8 cellular contexts compared by ENCODE assay signal in the genomic region with DNA sequence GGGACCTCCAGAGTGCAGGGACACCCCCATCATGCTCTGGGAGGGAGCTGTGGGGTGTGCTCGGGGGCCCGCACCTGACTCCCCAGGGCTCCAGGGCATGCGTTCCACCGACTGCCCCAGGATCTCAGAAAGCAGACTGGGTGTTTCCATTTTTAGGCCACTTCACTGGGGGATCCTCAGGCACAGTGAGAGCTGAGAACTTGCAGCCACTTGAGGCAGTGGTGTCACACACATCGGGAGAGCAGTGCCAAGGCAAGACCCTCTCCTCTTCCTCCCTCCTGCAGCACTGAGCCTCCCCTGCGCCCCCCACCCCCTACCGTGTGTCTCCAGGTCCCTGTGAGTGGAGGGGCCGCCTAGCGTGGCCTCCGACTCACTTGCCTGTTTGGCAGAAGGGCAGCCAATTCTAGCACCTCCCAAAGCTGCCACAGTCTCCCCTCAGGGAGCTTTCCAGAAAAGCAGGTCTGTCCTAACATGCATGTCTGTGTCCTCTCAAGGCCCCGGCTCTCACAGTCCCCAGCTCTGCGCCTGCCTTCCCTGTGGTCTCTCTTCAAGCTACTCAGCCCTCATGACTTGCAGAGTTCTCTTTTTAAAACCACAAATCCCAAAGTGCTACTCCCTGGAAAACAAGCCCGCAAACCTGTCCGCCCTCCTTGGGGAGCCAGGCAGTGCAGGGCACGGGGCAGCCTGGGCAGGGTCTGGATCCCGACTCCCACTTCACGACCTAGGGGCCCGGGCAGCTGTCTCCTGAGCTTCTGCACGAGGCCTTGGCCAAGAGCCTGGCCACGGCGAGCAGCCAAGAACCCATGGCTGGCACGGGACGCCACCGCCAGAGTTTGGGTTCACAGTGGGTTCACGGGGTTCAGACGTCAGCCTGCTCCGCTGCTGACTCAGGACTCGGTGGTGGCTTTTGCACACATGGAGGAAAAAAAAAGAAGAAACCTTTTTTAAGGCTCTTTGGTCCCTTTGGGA.
DNase-seq lines count a peak whose midpoint lies in the region; ATAC-seq and TF ChIP-seq lines count a peak whose summit lies in the region.

No MANE protein-coding gene starts in this region.

- H3K36me3 ChIP-seq in BLaER1 (peaks cover 17% of the 10 kb centered on the region), left lung (peaks cover 0 to 8% of the 10 kb centered on the region in 2 donors), tibial artery (peaks cover 0 to 6% (median 0%) of the 10 kb centered on the region in 3 donors)

- H3K4me2 ChIP-seq in BLaER1 = peak overlapping the region; percentile 71

- no peak overlapping the region for H3K27ac Mint-ChIP-seq in MCF 10A (ENCODE audit: low read depth, unreplicated experiment)

- peak overlapping the region; percentile 68 for H3K4me3 Mint-ChIP-seq in MCF 10A (ENCODE audit: unreplicated experiment)

- H3K27ac ChIP-seq in BLaER1 (no peak overlapping the region), left lung (peak overlapping the region; percentile 88 to 89), tibial artery (peak overlapping the region; percentile 76 to 83)

- no peaks in the 10 kb centered on the region for H3K9me3 Mint-ChIP-seq in MCF 10A (ENCODE audit: unreplicated experiment)

- no peak overlapping the region for H3K4me3 ChIP-seq in BLaER1
- H3K4me3 ChIP-seq in left lung = no peak overlapping the region
- H3K4me3 ChIP-seq in tibial artery = peak overlapping the region in 1 of 2 donors; percentile 4

- CTCF ChIA-PET in MCF 10A (lab: Yijun Ruan, JAX) = interaction anchor here (0.6 to 7.4 kb wide), 17 partner anchors 9 to 170 kb away, joined by 3 to 71 read pairs (median 5); no protein-coding TSS in a partner anchor

- BruUV-seq in MCF 10A (replicated peaks; lab: Mats Ljungman, UMichigan) = no TSS peak

- peaks cover 46% of the 10 kb centered on the region for H3K4me1 Mint-ChIP-seq in MCF 10A (ENCODE audit: insufficient read depth, unreplicated experiment)

- ATAC-seq in left lung = peak; percentile 50
- ATAC-seq in HG03520 (IDR thresholded peaks at IDR 0.05; ENCODE audit: unreplicated experiment) = no peak

- peaks cover 30% of the 10 kb centered on the region for H3K36me3 Mint-ChIP-seq in MCF 10A (ENCODE audit: insufficient read depth, unreplicated experiment)

- H3K27me3 ChIP-seq in BLaER1 = no peaks in the 10 kb centered on the region
- no peaks in the 10 kb centered on the region for H3K27me3 ChIP-seq in left lung
- no peaks in the 10 kb centered on the region for H3K27me3 ChIP-seq in tibial artery

- intact Hi-C loops in MCF 10A (cut with micrococcal nuclease) (loop anchor here (10.0 kb wide), 1 partner anchor 172 kb away; no protein-coding TSS in a partner anchor), left lung (cut with DNase I) (no loop called here), tibial artery (cut with DNase I; ENCODE audit: low total_unique reads) (no loop called here)

- TF ChIP-seq CTCF in MCF 10A (IDR thresholded peaks at IDR 0.05; ENCODE audit: unreplicated experiment) = no peak
- no peak for TF ChIP-seq CTCF in left lung (IDR thresholded peaks at IDR 0.05)
- no peak for TF ChIP-seq CTCF in tibial artery (IDR thresholded peaks at IDR 0.05)

- POLR2A ChIA-PET in MCF 10A (lab: Yijun Ruan, JAX) = interaction anchor here (0.6 to 4.8 kb wide), 9 partner anchors 13 to 815 kb away, joined by 3 to 79 read pairs (median 13); no protein-coding TSS in a partner anchor

- H3K4me1 ChIP-seq in BLaER1 (peaks cover 47% of the 10 kb centered on the region), left lung (peaks cover 30 to 91% of the 10 kb centered on the region in 2 donors), tibial artery (peaks cover 0 to 56% (median 43%) of the 10 kb centered on the region in 4 donors)

- H4K20me1 ChIP-seq in BLaER1 = peaks cover 100% of the 10 kb centered on the region

- peak overlapping the region; percentile 27; the same call in 1 of the 2 replicates for H3K9ac ChIP-seq in BLaER1

- peak; percentile 71 for DNase-seq in HT-29 (ENCODE audit: low spot score)
- DNase-seq in MCF 10A (ENCODE audit: unreplicated experiment) = peak; percentile 79
- peak; percentile 77 to 87 for DNase-seq in left lung
- peak; percentile 64 to 95 for DNase-seq in tibial artery
- no peak for DNase-seq in COLO668 (lab: John Stamatoyannopoulos, UW; ENCODE audit: unreplicated experiment)
- no peak for DNase-seq in effector CD8-positive, alpha-beta T cell (lab: John Stamatoyannopoulos, UW)

- no peaks in the 10 kb centered on the region for H3K27me3 Mint-ChIP-seq in MCF 10A (ENCODE audit: insufficient read depth, unreplicated experiment)

- H3K9me3 ChIP-seq in BLaER1 = no peaks in the 10 kb centered on the region
- no peaks in the 10 kb centered on the region for H3K9me3 ChIP-seq in left lung
- no peaks in the 10 kb centered on the region for H3K9me3 ChIP-seq in tibial artery

Comparison
In these comparisons a context has a peak if more than half of its experiments do, and no peak if none do; other contexts are left out.
1. DNase-seq: peak in HT-29 (single experiment), MCF 10A (single experiment), left lung (2 of 2) and tibial artery (2 of 2); none in COLO668 (single experiment) and effector CD8-positive, alpha-beta T cell (single experiment).